ENCODE assay signal across 1 cellular context in the genomic region with DNA sequence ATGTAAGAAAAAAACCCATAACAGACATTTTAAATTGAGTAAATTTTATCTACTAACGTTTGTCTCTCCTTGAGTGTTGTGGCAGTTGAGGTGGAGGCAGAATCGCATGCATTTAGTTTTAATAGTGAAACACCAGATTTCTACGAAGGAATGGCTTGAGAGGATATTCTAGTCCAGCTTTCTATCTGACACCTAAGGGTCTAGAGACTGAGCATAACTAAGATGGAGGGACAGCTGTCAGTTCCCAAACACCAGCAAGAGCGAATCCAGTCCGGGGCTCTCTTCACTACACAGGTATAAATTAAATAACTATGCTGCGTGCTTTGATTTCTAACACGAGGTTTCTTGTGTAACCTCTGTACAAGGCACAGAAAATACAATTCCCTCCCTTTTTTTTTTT.
TF ChIP-seq lines count a peak whose summit lies in the region.

No MANE protein-coding gene starts in this region.

TF ChIP-seq in H1, 55 proteins besides CTCF, POLR2A, EP300 and RAD21 (continued from another document):
- TF ChIP-seq TAF7 (optimal IDR thresholded peaks at IDR 0.05; ENCODE audit: borderline replicate concordance, low read depth, low read length) (no peak), SIN3A (conservative IDR thresholded peaks at IDR 0.05 in 1 of 2, IDR thresholded peaks at IDR 0.05 in 1 of 2; ENCODE audit: low read depth in 1 of 2, low read length in 2 of 2) (no peak)
